9 cellular contexts compared by ENCODE assay signal in genomic region chr14:22994762-22995275, GRCh38. TPM values are rescaled to one million over a fixed set of nuclear protein-coding genes. Genes with fewer than 3 reads are reported as not detected.
DNase-seq lines count a peak whose midpoint lies in the region; ATAC-seq and TF ChIP-seq lines count a peak whose summit lies in the region.
"Had no signal": no experiment of that assay in that cellular context is flagged by ENCODE, and none has a peak within 500 bp of the region (broad histone marks: within the 10 kb centered on the region; RNA-seq: fewer than 3 reads in every experiment).

No MANE protein-coding gene starts in this region.

- peak in 7 of 8 donors; percentile 55 to 75 (median 61) for ATAC-seq in heart right ventricle

- CTCF ChIA-PET in GM10248 (lab: Yijun Ruan, JAX) = interaction anchor here (0.8 to 18.9 kb wide), 25 partner anchors 10 to 165 kb away, joined by 3 to 834 read pairs (median 7); partner anchors contain the start of genes ACIN1, AJUBA, C14orf119 and CDH24

- intact Hi-C loops in heart right ventricle (cut with DNase I) = loop anchor here in 4 of 10 donors (1.0 to 5.0 kb wide), 4 partner anchors 57 to 64 kb away; no protein-coding TSS in a partner anchor
- intact Hi-C loops in spleen (cut with DNase I; ENCODE audit: low total_unique reads) = loop anchor here (5.0 kb wide), 1 partner anchor 47 kb away; the partner anchor contains the start of gene PSMB11

- H3K4me3 Mint-ChIP-seq in activated T-cell treated with anti-CD3 and anti-CD28 coated beads, Interleukin-2, amount 50 U/mL, for 24 hours = no peak overlapping the region

- H3K4me1 Mint-ChIP-seq in activated T-cell treated with anti-CD3 and anti-CD28 coated beads, Interleukin-2, amount 50 U/mL, for 24 hours (ENCODE audit: low read depth) = peaks cover 2% of the 10 kb centered on the region

- no peak overlapping the region for H3K27ac ChIP-seq in heart right ventricle
- H3K27ac ChIP-seq in spleen = no peak overlapping the region
- H3K27ac ChIP-seq: neutrophil had no signal

- no peaks in the 10 kb centered on the region for H3K27me3 Mint-ChIP-seq in activated T-cell treated with anti-CD3 and anti-CD28 coated beads, Interleukin-2, amount 50 U/mL, for 24 hours

- no peak overlapping the region for H3K27ac Mint-ChIP-seq in activated T-cell treated with anti-CD3 and anti-CD28 coated beads, Interleukin-2, amount 50 U/mL, for 24 hours

- H3K36me3 Mint-ChIP-seq in activated T-cell treated with anti-CD3 and anti-CD28 coated beads, Interleukin-2, amount 50 U/mL, for 24 hours (ENCODE audit: low read depth) = peaks cover 6% of the 10 kb centered on the region

- H3K36me3 ChIP-seq in heart right ventricle (peaks cover 0 to 30% (median under 1%) of the 10 kb centered on the region in 9 donors), spleen (peaks cover 0 to 58% (median 0%) of the 10 kb centered on the region in 6 donors)

- DNase-seq in GM10248 (ENCODE audit: extremely low spot score) (peak; percentile 45), MV-4-11 (lab: John Stamatoyannopoulos, UW) (peak; percentile 21), heart right ventricle (peak in 1 of 2 donors; percentile 38), spleen (no peak), T-helper 1 cell (no peak), NCI-H345 (lab: John Stamatoyannopoulos, UW) (no peak)
- peak; percentile 43 for DNase-seq in activated T-cell treated with anti-CD3 and anti-CD28 coated beads, Interleukin-2, amount 50 U/mL, for 24 hours

- no peaks in the 10 kb centered on the region for H3K9me3 Mint-ChIP-seq in activated T-cell treated with anti-CD3 and anti-CD28 coated beads, Interleukin-2, amount 50 U/mL, for 24 hours

- no peak overlapping the region for H3K4me3 ChIP-seq in heart right ventricle
- no peak overlapping the region for H3K4me3 ChIP-seq in spleen

- TF ChIP-seq POLR2A in spleen (IDR thresholded peaks at IDR 0.05) = no peak

- TF ChIP-seq CTCF in GM10248 (IDR thresholded peaks at IDR 0.05; ENCODE audit: control extremely low read depth, extremely low read depth, low read depth, missing control alignments) = peak; percentile 63
- peak in 8 of 9 donors; percentile 28 to 71 (median 62) for TF ChIP-seq CTCF in heart right ventricle (IDR thresholded peaks at IDR 0.05)
- TF ChIP-seq CTCF in spleen (IDR thresholded peaks at IDR 0.05 in 8 of 11, conservative IDR thresholded peaks at IDR 0.05 in 3 of 11) = peak in 9 of 11 experiments; percentile 13 to 62 (median 48)

- H3K4me1 ChIP-seq in heart right ventricle (peaks cover 3 to 25% (median 8%) of the 10 kb centered on the region in 9 donors), spleen (peaks cover 0 to 7% (median 2%) of the 10 kb centered on the region in 6 donors)

- POLR2A ChIA-PET in GM10248 (lab: Yijun Ruan, JAX) = interaction anchor here (0.6 to 1.1 kb wide), 2 partner anchors 12 to 1228 kb away, joined by 3 to 6 read pairs; no protein-coding TSS in a partner anchor

- 3 to 10% methylated on average over 4 of the region's 4 CpGs for WGBS in heart right ventricle, 2 donors
- WGBS in spleen, 5 donors = 7 to 20% (median 10%) methylated on average over 4 of the region's 4 CpGs

- H3K27me3 ChIP-seq in heart right ventricle (no peaks in the 10 kb centered on the region), spleen (replicated peaks in 1 of 7) (no peaks in the 10 kb centered on the region)
- H3K27me3 ChIP-seq: neutrophil had no signal

- H3K9me3 ChIP-seq in heart right ventricle (no peaks in the 10 kb centered on the region), spleen (no peaks in the 10 kb centered on the region)
- H3K9me3 ChIP-seq: neutrophil had no signal

RNA-seq across cellular contexts. Expression of gene AJUBA, which starts 12.5 kb away (rescaled TPM):
- total RNA-seq in heart right ventricle = 10 to 100 TPM in 6 of 10 donors, 1 to 10 TPM in 4; 5.6 to 25.9 (median 11.1) TPM
- 1 to 10 TPM; 5.3 to 6.0 TPM for polyA plus RNA-seq in heart right ventricle
- total RNA-seq in spleen = 10 to 100 TPM in 1 of 7 donors, 1 to 10 TPM in 6; 1.4 to 11.0 (median 5.3) TPM
- 1 to 10 TPM in 1 of 3 donors, under 1 TPM in 2; 0.63 to 2.1 (median 0.68) TPM for polyA plus RNA-seq in spleen

RNA-seq across cellular contexts. Expression of gene C14orf93, which starts 15.1 kb away (rescaled TPM):
- total RNA-seq in heart right ventricle = 1 to 10 TPM; 3.2 to 6.2 (median 4.8) TPM
- polyA plus RNA-seq in heart right ventricle = 1 to 10 TPM; 3.2 to 6.7 TPM
- total RNA-seq in spleen = 10 to 100 TPM in 6 of 7 donors, 1 to 10 TPM in 1; 7.3 to 27.0 (median 11.3) TPM
- polyA plus RNA-seq in spleen = 1 to 10 TPM; 7.5 to 8.8 (median 8.0) TPM

RNA-seq across cellular contexts. Expression of gene HAUS4, which starts 37.9 kb away (rescaled TPM):
- 10 to 100 TPM; 13.2 to 30.9 (median 19.3) TPM for total RNA-seq in heart right ventricle
- 10 to 100 TPM; 14.9 to 18.2 TPM for polyA plus RNA-seq in heart right ventricle
- total RNA-seq in spleen = 10 to 100 TPM; 37.7 to 83.5 (median 50.6) TPM
- polyA plus RNA-seq in spleen = 10 to 100 TPM; 21.1 to 44.3 (median 31.5) TPM

RNA-seq across cellular contexts. Expression of gene PSMB5, which starts 39.9 kb away (rescaled TPM):
- 100 to 1,000 TPM; 111 to 141 (median 122) TPM for total RNA-seq in heart right ventricle
- polyA plus RNA-seq in heart right ventricle = 100 to 1,000 TPM in 1 of 2 donors, 10 to 100 TPM in 1; 35.6 to 206 TPM
- 10 to 100 TPM; 43.1 to 72.3 (median 55.1) TPM for total RNA-seq in spleen
- polyA plus RNA-seq in spleen = 10 to 100 TPM; 36.5 to 80.1 (median 60.9) TPM

RNA-seq across cellular contexts. Expression of gene PSMB11, which starts 47.2 kb away (rescaled TPM):
- total RNA-seq in heart right ventricle (not detected), spleen (not detected)
- polyA plus RNA-seq in heart right ventricle (not detected), spleen (under 1 TPM in 1 of 3 donors, not detected in 2; 0.03 TPM)
- total RNA-seq: T-helper 2 cell treated with Interferon-gamma antibody and Interleukin-4, amounts not matched to agents 100 ng/mL and 5 ng/mL, for 36 hours had no signal

Comparison
In these comparisons a context has a peak if more than half of its experiments do, and no peak if none do; other contexts are left out.
1. DNase-seq: peak in GM10248 (single experiment), MV-4-11 (single experiment) and activated T-cell treated with anti-CD3 and anti-CD28 coated beads, Interleukin-2, amount 50 U/mL, for 24 hours (single experiment); none in spleen (single experiment), T-helper 1 cell (0 of 5) and NCI-H345 (single experiment).
2. Peak in every context shown above with its lines, with median percentiles within 50 percentile points of each other: CTCF ChIP-seq.